19 cellular contexts compared by ENCODE assay signal in the genomic region with DNA sequence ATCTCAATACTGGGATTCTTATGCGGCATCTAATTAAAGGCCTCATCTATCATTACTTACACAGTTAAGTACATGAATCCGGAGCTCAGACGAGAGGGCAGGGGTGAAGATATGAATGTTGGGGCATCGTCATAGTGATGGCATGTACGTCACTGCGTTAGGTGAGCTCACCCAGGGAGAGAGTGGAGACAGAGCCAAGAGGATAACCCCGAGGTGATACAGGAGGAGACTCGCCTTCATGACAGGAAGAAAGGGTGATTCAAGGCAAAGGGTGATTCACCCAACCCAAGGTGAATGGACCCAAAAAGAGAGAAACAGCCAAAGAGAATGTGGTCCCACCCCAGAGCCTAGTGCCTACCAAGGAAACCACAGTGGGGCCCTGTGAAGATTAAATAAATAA.
"Had no signal": no experiment of that assay in that cellular context is flagged by ENCODE, and none has a peak within 500 bp of the region (broad histone marks: within the 10 kb centered on the region; RNA-seq: fewer than 3 reads in every experiment).

No MANE protein-coding gene starts in this region.

- H3K4me2 ChIP-seq: neural progenitor cell had no signal

- H3K4me3 ChIP-seq: adrenal gland, body of pancreas, gastroesophageal sphincter, heart right ventricle, neural progenitor cell, spleen had no signal

- H3K27me3 ChIP-seq: adrenal gland, body of pancreas, gastroesophageal sphincter, heart right ventricle, neural progenitor cell had no signal

- H3K4me1 Mint-ChIP-seq: activated CD8-positive, alpha-beta memory T cell treated with anti-CD3 and anti-CD28 coated beads, Interleukin-2, amount 10 ng/mL, durations not matched to agents 7 days and 5 days; activated naive CD4-positive, alpha-beta T cell treated with anti-CD3 and anti-CD28 coated beads, Interleukin-2, amount 50 U/mL, for 24 hours; naive B cell; stimulated activated naive CD8-positive, alpha-beta T cell treated with anti-CD3 and anti-CD28 coated beads, Interleukin-15, amount 100 ng/mL, for 72 hours had no signal

- H3K36me3 ChIP-seq: adrenal gland, gastroesophageal sphincter, heart right ventricle, neural progenitor cell, spleen had no signal

- H3K27ac ChIP-seq: adrenal gland, gastroesophageal sphincter, heart right ventricle, neural progenitor cell, spleen had no signal

- H2AFZ ChIP-seq: neural progenitor cell had no signal

- FAIRE-seq: endothelial cell of umbilical vein had no signal

- H3K27me3 Mint-ChIP-seq: activated CD8-positive, alpha-beta memory T cell treated with anti-CD3 and anti-CD28 coated beads, Interleukin-2, amount 10 ng/mL, durations not matched to agents 7 days and 5 days; activated naive CD4-positive, alpha-beta T cell treated with anti-CD3 and anti-CD28 coated beads, Interleukin-2, amount 50 U/mL, for 24 hours; stimulated activated naive CD8-positive, alpha-beta T cell treated with anti-CD3 and anti-CD28 coated beads, Interleukin-15, amount 100 ng/mL, for 72 hours had no signal

- H3K36me3 Mint-ChIP-seq: activated CD8-positive, alpha-beta memory T cell treated with anti-CD3 and anti-CD28 coated beads, Interleukin-2, amount 10 ng/mL, durations not matched to agents 7 days and 5 days; activated naive CD4-positive, alpha-beta T cell treated with anti-CD3 and anti-CD28 coated beads, Interleukin-2, amount 50 U/mL, for 24 hours; naive B cell had no signal

- H3K9me3 ChIP-seq: adrenal gland, body of pancreas, gastroesophageal sphincter, heart right ventricle, spleen had no signal

- H3K9me3 Mint-ChIP-seq: activated naive CD4-positive, alpha-beta T cell treated with anti-CD3 and anti-CD28 coated beads, Interleukin-2, amount 50 U/mL, for 24 hours; neural progenitor cell; stimulated activated naive CD8-positive, alpha-beta T cell treated with anti-CD3 and anti-CD28 coated beads, Interleukin-15, amount 100 ng/mL, for 72 hours had no signal

- H3K9ac ChIP-seq: neural progenitor cell had no signal

- H3K27ac Mint-ChIP-seq: activated CD8-positive, alpha-beta memory T cell treated with anti-CD3 and anti-CD28 coated beads, Interleukin-2, amount 10 ng/mL, durations not matched to agents 7 days and 5 days; activated naive CD4-positive, alpha-beta T cell treated with anti-CD3 and anti-CD28 coated beads, Interleukin-2, amount 50 U/mL, for 24 hours; naive B cell; neural progenitor cell; stimulated activated naive CD8-positive, alpha-beta T cell treated with anti-CD3 and anti-CD28 coated beads, Interleukin-15, amount 100 ng/mL, for 72 hours had no signal

- ATAC-seq: activated CD8-positive, alpha-beta memory T cell treated with anti-CD3 and anti-CD28 coated beads, Interleukin-2, amount 10 ng/mL, durations not matched to agents 7 days and 5 days; gastroesophageal sphincter; sciatic nerve; stimulated activated naive CD8-positive, alpha-beta T cell treated with anti-CD3 and anti-CD28 coated beads, Interleukin-15, amount 100 ng/mL, for 72 hours had no signal

- DNase-seq: activated CD4-positive, alpha-beta T cell treated with anti-CD3 and anti-CD28 coated beads, Interleukin-2, amount 50 U/mL, for 48 hours; activated CD4-positive, CD25-positive, alpha-beta regulatory T cell treated with anti-CD3 and anti-CD28 coated beads, Interleukin-2, amount 50 U/mL, for 72 hours; activated CD8-positive, alpha-beta memory T cell treated with anti-CD3 and anti-CD28 coated beads, Interleukin-2, amount 10 ng/mL, durations not matched to agents 7 days and 5 days; activated effector memory CD4-positive, alpha-beta T cell treated with Interleukin-2 at 50 U/mL for 16 hours; activated T-cell treated with anti-CD3 and anti-CD28 coated beads, Interleukin-2, amount 50 U/mL, for 1 hour; adrenal gland; body of pancreas; cortex of kidney; effector CD8-positive, alpha-beta T cell; heart right ventricle; naive B cell; spleen; stimulated activated CD4-positive, alpha-beta T cell treated with anti-CD3 and anti-CD28 coated beads, Interleukin-1b, Interleukin-23, amount 100 ng/mL, for 48 hours; stimulated activated naive CD8-positive, alpha-beta T cell treated with anti-CD3 and anti-CD28 coated beads, Interleukin-15, amount 100 ng/mL, for 72 hours had no signal

- H3K4me1 ChIP-seq: adrenal gland had no signal

- H3K4me3 Mint-ChIP-seq: activated CD8-positive, alpha-beta memory T cell treated with anti-CD3 and anti-CD28 coated beads, Interleukin-2, amount 10 ng/mL, durations not matched to agents 7 days and 5 days; activated naive CD4-positive, alpha-beta T cell treated with anti-CD3 and anti-CD28 coated beads, Interleukin-2, amount 50 U/mL, for 24 hours; naive B cell; neural progenitor cell; stimulated activated naive CD8-positive, alpha-beta T cell treated with anti-CD3 and anti-CD28 coated beads, Interleukin-15, amount 100 ng/mL, for 72 hours had no signal
